Comparison of ENCODE assay signal across 2 cellular contexts in the genomic region with DNA sequence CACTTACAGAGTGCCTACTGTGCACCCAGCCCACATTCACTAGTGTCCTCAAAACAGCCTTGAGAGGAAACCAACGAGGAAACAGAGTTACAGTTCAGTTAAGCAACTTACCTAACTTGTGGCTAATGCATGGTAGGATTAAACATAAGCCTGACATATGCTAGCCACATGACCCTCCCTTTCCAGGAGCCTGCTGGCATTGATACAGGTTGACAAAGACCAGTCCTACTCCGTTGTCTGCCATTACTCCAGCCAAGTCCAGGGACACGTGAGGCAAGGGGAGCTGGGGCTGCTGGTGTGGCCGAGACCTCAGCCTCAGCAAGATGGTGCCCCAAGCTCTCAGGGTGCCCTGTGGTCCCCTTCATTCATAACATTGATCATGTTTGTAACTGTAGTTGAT.
TF ChIP-seq lines count a peak whose summit lies in the region.

No MANE protein-coding gene starts in this region.

TF ChIP-seq in HepG2, 621 proteins besides CTCF, POLR2A, EP300 and RAD21:
- TF ChIP-seq KLF13 (CRISPR knock-in tag; IDR thresholded peaks at IDR 0.05) (no peak), RBM22 (optimal IDR thresholded peaks at IDR 0.05; ENCODE audit: low read length) (peak; percentile 74), ZNF761 (CRISPR knock-in tag; conservative IDR thresholded peaks at IDR 0.05) (no peak), ZNF362 (CRISPR knock-in tag; IDR thresholded peaks at IDR 0.05; ENCODE audit: borderline replicate concordance) (no peak), HHEX (CRISPR knock-in tag; IDR thresholded peaks at IDR 0.05) (no peak), ZNF121 (CRISPR knock-in tag; IDR thresholded peaks at IDR 0.05) (no peak), ZNF569 (CRISPR knock-in tag; IDR thresholded peaks at IDR 0.05; ENCODE audit: borderline replicate concordance) (no peak), AGO2 (optimal IDR thresholded peaks at IDR 0.05; ENCODE audit: low read depth, low read length) (peak; percentile 26), SMARCE1 (IDR thresholded peaks at IDR 0.05; ENCODE audit: borderline replicate concordance) (no peak), ZNF326 (CRISPR knock-in tag; IDR thresholded peaks at IDR 0.05; ENCODE audit: borderline replicate concordance) (peak; percentile 56; the same call in 1 of the 2 replicates)
- TF ChIP-seq, protein P1, sequence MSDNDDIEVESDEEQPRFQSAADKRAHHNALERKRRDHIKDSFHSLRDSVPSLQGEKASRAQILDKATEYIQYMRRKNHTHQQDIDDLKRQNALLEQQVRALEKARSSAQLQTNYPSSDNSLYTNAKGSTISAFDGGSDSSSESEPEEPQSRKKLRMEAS (IDR thresholded peaks at IDR 0.05), result no peak

TF ChIP-seq in H1, 55 proteins besides CTCF, POLR2A, EP300 and RAD21:
- no peak for TF ChIP-seq NRF1 (IDR thresholded peaks at IDR 0.05; ENCODE audit: low read depth, low read length)
- TF ChIP-seq, protein P2, sequence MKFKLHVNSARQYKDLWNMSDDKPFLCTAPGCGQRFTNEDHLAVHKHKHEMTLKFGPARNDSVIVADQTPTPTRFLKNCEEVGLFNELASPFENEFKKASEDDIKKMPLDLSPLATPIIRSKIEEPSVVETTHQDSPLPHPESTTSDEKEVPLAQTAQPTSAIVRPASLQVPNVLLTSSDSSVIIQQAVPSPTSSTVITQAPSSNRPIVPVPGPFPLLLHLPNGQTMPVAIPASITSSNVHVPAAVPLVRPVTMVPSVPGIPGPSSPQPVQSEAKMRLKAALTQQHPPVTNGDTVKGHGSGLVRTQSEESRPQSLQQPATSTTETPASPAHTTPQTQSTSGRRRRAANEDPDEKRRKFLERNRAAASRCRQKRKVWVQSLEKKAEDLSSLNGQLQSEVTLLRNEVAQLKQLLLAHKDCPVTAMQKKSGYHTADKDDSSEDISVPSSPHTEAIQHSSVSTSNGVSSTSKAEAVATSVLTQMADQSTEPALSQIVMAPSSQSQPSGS (IDR thresholded peaks at IDR 0.05; ENCODE audit: low read length), result no peak
TF ChIP-seq in H1: peak in this region for 0.
